8 cellular contexts compared by ENCODE assay signal in the genomic region with DNA sequence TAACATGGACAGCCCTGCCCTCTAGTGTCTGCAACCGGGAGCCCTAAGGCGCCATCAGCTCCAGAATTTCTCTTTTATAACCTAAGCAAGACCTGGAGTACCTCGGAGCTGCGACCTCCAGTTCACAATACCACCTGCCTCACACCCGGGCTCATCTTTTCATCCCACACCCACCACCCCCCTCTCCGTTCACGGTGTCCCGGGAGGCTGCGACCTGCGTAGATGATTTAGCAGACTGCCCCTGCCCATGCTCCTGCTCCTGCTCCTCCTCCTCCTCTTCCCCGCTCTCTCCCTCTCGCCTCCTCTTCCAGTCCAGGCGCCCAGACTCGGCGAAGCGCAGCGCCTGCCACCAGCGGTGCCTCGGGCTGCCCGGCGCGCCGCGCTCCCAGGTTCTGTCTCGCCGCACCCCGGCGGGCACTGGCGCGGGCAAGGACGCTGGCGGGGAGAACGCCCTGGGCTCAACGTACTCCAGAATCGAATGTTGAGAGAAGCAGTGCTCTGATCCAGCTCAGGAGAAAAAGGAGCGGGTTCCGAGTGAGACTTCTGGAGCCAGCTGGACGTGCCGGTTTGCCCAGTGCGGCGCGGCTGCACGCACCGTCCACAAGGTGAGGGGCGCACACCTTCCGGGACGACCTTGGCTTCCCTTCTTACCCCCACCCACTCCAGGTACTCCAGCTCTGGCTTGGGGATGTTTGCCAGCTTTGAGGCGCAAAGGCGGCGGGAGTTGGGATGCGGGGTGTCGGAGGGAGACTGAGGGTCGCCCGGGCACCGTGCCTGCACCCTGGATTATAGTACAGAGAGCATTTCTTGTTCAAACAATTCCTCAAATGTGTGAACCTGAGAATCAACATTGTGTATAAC. TPM values are rescaled to one million over a fixed set of nuclear protein-coding genes. Genes with fewer than 3 reads are reported as not detected.
DNase-seq lines count a peak whose midpoint lies in the region; ATAC-seq, FAIRE-seq and TF ChIP-seq lines count a peak whose summit lies in the region.

A gene with protein sequence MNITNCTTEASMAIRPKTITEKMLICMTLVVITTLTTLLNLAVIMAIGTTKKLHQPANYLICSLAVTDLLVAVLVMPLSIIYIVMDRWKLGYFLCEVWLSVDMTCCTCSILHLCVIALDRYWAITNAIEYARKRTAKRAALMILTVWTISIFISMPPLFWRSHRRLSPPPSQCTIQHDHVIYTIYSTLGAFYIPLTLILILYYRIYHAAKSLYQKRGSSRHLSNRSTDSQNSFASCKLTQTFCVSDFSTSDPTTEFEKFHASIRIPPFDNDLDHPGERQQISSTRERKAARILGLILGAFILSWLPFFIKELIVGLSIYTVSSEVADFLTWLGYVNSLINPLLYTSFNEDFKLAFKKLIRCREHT (plus strand): TSS at position 310 of the 861 bp plus-strand sequence. CDS start 77,807 bp downstream, outside the sequence.

- no peaks in the 10 kb centered on the region for H3K36me3 ChIP-seq in PC-9 (ENCODE audit: low read depth)

- no peak within 1 kb of the TSS for H2AFZ ChIP-seq in PC-9

- FAIRE-seq in GM19239 (lab: Jason Lieb, UNC), result no peak

- no TSS peak for BruUV-seq in PC-9 (replicated peaks; lab: Mats Ljungman, UMichigan)

- no peaks in the 10 kb centered on the region for H3K9me2 ChIP-seq in PC-9 (ENCODE audit: insufficient read depth)

- TF ChIP-seq CTCF in AG10803 (conservative IDR thresholded peaks at IDR 0.05; ENCODE audit: low read length) (peak; percentile 27), PC-9 (conservative IDR thresholded peaks at IDR 0.05) (peak; percentile 46; the same call in 1 of the 2 replicates), epithelial cell of esophagus (IDR thresholded peaks at IDR 0.05; ENCODE audit: insufficient read depth, low read depth, low read length, missing control alignments) (peak; percentile 62)

- peaks cover 0 to 7% of the 10 kb centered on the region in 2 donors for H3K36me3 Mint-ChIP-seq in naive B cell

- no peaks in the 10 kb centered on the region for H3K27me3 ChIP-seq in PC-9 (ENCODE audit: insufficient read depth, low read depth)

- intact Hi-C loops in PC-9 (cut with micrococcal nuclease; ENCODE audit: unreplicated experiment), result no loop called here

- no peaks in the 10 kb centered on the region for H3K4me1 ChIP-seq in PC-9 (replicated peaks; ENCODE audit: insufficient read depth)

- H3K4me1 Mint-ChIP-seq in naive B cell, result peaks cover 6 to 16% (median 15%) of the 10 kb centered on the region in 3 donors

- peaks cover 0 to 4% (median 0%) of the 10 kb centered on the region in 7 donors for H3K9me3 Mint-ChIP-seq in naive B cell

- no peaks in the 10 kb centered on the region for H3F3A ChIP-seq in PC-9 (ENCODE audit: insufficient read depth, low read depth)

- no peaks in the 10 kb centered on the region for H3K79me2 ChIP-seq in PC-9 (ENCODE audit: low read depth)

- POLR2A ChIA-PET in PC-9 (lab: Charles Lee; ENCODE audit: unreplicated experiment), result no interaction called here

- peak; percentile 59 for ATAC-seq in GM18517 (IDR thresholded peaks at IDR 0.05; ENCODE audit: unreplicated experiment)
- peak; percentile 73 for ATAC-seq in HG03520 (IDR thresholded peaks at IDR 0.05; ENCODE audit: unreplicated experiment)
- peak in 1 of 2 donors; percentile 34 for ATAC-seq in naive B cell (ENCODE audit: low read depth in 2 of 2)

- H4K20me1 ChIP-seq in PC-9 (ENCODE audit: insufficient read depth), result no peaks in the 10 kb centered on the region

- peak within 1 kb of the TSS in 2 of 6 donors; percentile 71 for H3K27ac Mint-ChIP-seq in naive B cell

- peaks cover 56 to 77% (median 74%) of the 10 kb centered on the region in 3 donors for H3K27me3 Mint-ChIP-seq in naive B cell

- no peak within 1 kb of the TSS; the same call in 1 of the 2 replicates for H3K4me3 ChIP-seq in AG10803 (ENCODE audit: low read length)
- H3K4me3 ChIP-seq in PC-9, result no peak within 1 kb of the TSS
- peak within 1 kb of the TSS; percentile 20 for H3K4me3 ChIP-seq in epithelial cell of esophagus (ENCODE audit: low read length)

- CTCF ChIA-PET in PC-9 (lab: Charles Lee), result no interaction called here

- peak within 1 kb of the TSS in 7 of 8 donors; percentile 13 to 88 (median 69) for H3K4me3 Mint-ChIP-seq in naive B cell

- no peak within 1 kb of the TSS for H3K27ac ChIP-seq in PC-9

- no peak within 1 kb of the TSS for H3K4me2 ChIP-seq in PC-9

- H3K9me3 ChIP-seq in PC-9 (ENCODE audit: insufficient read depth, low read depth), result no peaks in the 10 kb centered on the region

- no peak for DNase-seq in AG10803 (ENCODE audit: low read depth)
- DNase-seq in PC-9, result peak in 1 of 2 experiments; percentile 14
- peak; percentile 43 for DNase-seq in epithelial cell of esophagus (ENCODE audit: low read depth)
- DNase-seq in naive B cell, result no peak
- no peak for DNase-seq in NK-92 (lab: John Stamatoyannopoulos, UW; ENCODE audit: unreplicated experiment)
- no peak for DNase-seq in GM19239 (ENCODE audit: insufficient read length, low spot score)

RNA-seq across cellular contexts. Expression of the gene that starts here (rescaled TPM):
- not detected in 2 replicates for total RNA-seq in PC-9 (2021)
- not detected for polyA plus RNA-seq in naive B cell (ENCODE audit: low read depth in 6 of 6)
